18 cellular contexts compared by ENCODE assay signal in the genomic region with DNA sequence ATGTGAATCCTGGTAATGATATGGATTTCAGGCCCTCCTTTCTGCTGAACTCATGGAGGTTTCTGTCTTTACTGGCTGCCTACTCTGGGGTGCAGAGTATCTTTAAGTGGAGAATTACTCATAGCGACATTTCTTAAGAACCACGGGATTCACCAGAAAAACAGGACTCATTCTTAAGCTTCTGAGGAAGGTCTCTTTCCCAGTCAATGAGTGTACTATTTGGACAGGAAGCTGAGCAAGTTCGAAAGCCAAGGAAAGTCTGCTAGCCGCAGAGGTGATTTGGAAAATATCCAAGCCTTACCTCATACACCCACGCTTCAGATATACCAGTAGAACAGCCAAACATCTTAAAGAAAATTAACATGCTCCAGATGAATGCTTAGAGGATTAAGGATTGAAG.
DNase-seq lines count a peak whose midpoint lies in the region; ATAC-seq and TF ChIP-seq lines count a peak whose summit lies in the region.
"Had no signal": no experiment of that assay in that cellular context is flagged by ENCODE, and none has a peak within 500 bp of the region (broad histone marks: within the 10 kb centered on the region; RNA-seq: fewer than 3 reads in every experiment).

No MANE protein-coding gene starts in this region.

- ATAC-seq in GM21423 (IDR thresholded peaks at IDR 0.05; ENCODE audit: unreplicated experiment) = no peak
- ATAC-seq: gastroesophageal sphincter; stimulated activated effector memory CD8-positive, alpha-beta T cell treated with anti-CD3 and anti-CD28 coated beads, Interleukin-12 subunit alpha, Interleukin-12 subunit beta, amount 100 ng/mL, for 72 hours; T-cell had no signal

- H2AFZ ChIP-seq in neural progenitor cell (replicated peaks) (peak overlapping the region; percentile 30), osteoblast (ENCODE audit: low read length) (no peak overlapping the region)

- peaks cover 2% of the 10 kb centered on the region for H3K27me3 Mint-ChIP-seq in neural progenitor cell (ENCODE audit: insufficient read depth, low read depth)
- H3K27me3 Mint-ChIP-seq: T-cell had no signal

- no peaks in the 10 kb centered on the region for H4K20me1 ChIP-seq in neural progenitor cell (ENCODE audit: low read depth)
- no peaks in the 10 kb centered on the region for H4K20me1 ChIP-seq in osteoblast (ENCODE audit: insufficient read depth, low read length)

- no peaks in the 10 kb centered on the region for H3F3A ChIP-seq in neural progenitor cell (ENCODE audit: low read depth)

- H3K4me2 ChIP-seq in neural progenitor cell (no peak overlapping the region), osteoblast (ENCODE audit: insufficient read depth, low read length) (no peak overlapping the region)

- H3K27ac ChIP-seq in neural progenitor cell (no peak overlapping the region), osteoblast (ENCODE audit: low read depth, low read length) (no peak overlapping the region)
- H3K27ac ChIP-seq: gastroesophageal sphincter had no signal

- no peaks in the 10 kb centered on the region for H3K9me3 ChIP-seq in neural progenitor cell (ENCODE audit: low read depth)
- H3K9me3 ChIP-seq in osteoblast (ENCODE audit: low read depth, low read length) = no peaks in the 10 kb centered on the region
- H3K9me3 ChIP-seq: gastroesophageal sphincter had no signal

- H3K27me3 ChIP-seq in neural progenitor cell = no peaks in the 10 kb centered on the region
- no peaks in the 10 kb centered on the region for H3K27me3 ChIP-seq in osteoblast (ENCODE audit: insufficient read depth, low read length)
- H3K27me3 ChIP-seq: gastroesophageal sphincter had no signal

- H3K4me1 ChIP-seq in neural progenitor cell (peaks cover 5% of the 10 kb centered on the region), osteoblast (ENCODE audit: insufficient read depth, low read length) (no peaks in the 10 kb centered on the region)
- H3K4me1 ChIP-seq: gastroesophageal sphincter had no signal

- no peaks in the 10 kb centered on the region for H3K36me3 Mint-ChIP-seq in neural progenitor cell
- H3K36me3 Mint-ChIP-seq: stimulated activated effector memory CD8-positive, alpha-beta T cell treated with anti-CD3 and anti-CD28 coated beads, Interleukin-12 subunit alpha, Interleukin-12 subunit beta, amount 100 ng/mL, for 72 hours; T-cell had no signal

- H3K4me3 Mint-ChIP-seq in neural progenitor cell = no peak overlapping the region
- H3K4me3 Mint-ChIP-seq: stimulated activated effector memory CD8-positive, alpha-beta T cell treated with anti-CD3 and anti-CD28 coated beads, Interleukin-12 subunit alpha, Interleukin-12 subunit beta, amount 100 ng/mL, for 72 hours; T-cell had no signal

- H3K4me3 ChIP-seq in choroid plexus epithelial cell (ENCODE audit: low read depth, low read length) (no peak overlapping the region), neural progenitor cell (no peak overlapping the region), osteoblast (ENCODE audit: insufficient read depth, low read length) (no peak overlapping the region), foreskin fibroblast (ENCODE audit: low read depth in 1 of 2, low read length in 2 of 2) (no peak overlapping the region)
- H3K4me3 ChIP-seq: gastroesophageal sphincter had no signal

- H3K9me3 Mint-ChIP-seq in neural progenitor cell = no peaks in the 10 kb centered on the region

- no peak overlapping the region for H3K27ac Mint-ChIP-seq in neural progenitor cell
- H3K27ac Mint-ChIP-seq: stimulated activated effector memory CD8-positive, alpha-beta T cell treated with anti-CD3 and anti-CD28 coated beads, Interleukin-12 subunit alpha, Interleukin-12 subunit beta, amount 100 ng/mL, for 72 hours; T-cell had no signal

- no peak overlapping the region for H3K9ac ChIP-seq in neural progenitor cell

- H3K4me1 Mint-ChIP-seq in neural progenitor cell = peaks cover 9% of the 10 kb centered on the region
- H3K4me1 Mint-ChIP-seq: stimulated activated effector memory CD8-positive, alpha-beta T cell treated with anti-CD3 and anti-CD28 coated beads, Interleukin-12 subunit alpha, Interleukin-12 subunit beta, amount 100 ng/mL, for 72 hours; T-cell had no signal

- no peak for TF ChIP-seq CTCF in choroid plexus epithelial cell (conservative IDR thresholded peaks at IDR 0.05; ENCODE audit: low read depth, low read length)
- TF ChIP-seq CTCF in neural progenitor cell (IDR thresholded peaks at IDR 0.05) = no peak
- TF ChIP-seq CTCF in osteoblast (IDR thresholded peaks at IDR 0.05; ENCODE audit: extremely low read depth, low read depth, low read length) = no peak
- TF ChIP-seq CTCF in foreskin fibroblast (IDR thresholded peaks at IDR 0.05; ENCODE audit: low read depth, low read length) = no peak

- H3K79me2 ChIP-seq in neural progenitor cell (ENCODE audit: low read depth) (no peaks in the 10 kb centered on the region), osteoblast (ENCODE audit: insufficient read depth, low read length) (no peaks in the 10 kb centered on the region)

- DNase-seq in ELR (ENCODE audit: low read depth) = peak; percentile 0
- DNase-seq in choroid plexus epithelial cell (ENCODE audit: low read depth) = peak; percentile 97
- no peak for DNase-seq in neural progenitor cell (ENCODE audit: low spot score)
- no peak for DNase-seq in osteoblast (ENCODE audit: insufficient read length, low spot score, missing footprints)
- DNase-seq in DMS53 (lab: John Stamatoyannopoulos, UW) = no peak
- DNase-seq in foreskin fibroblast = no peak
- DNase-seq: activated CD4-positive, alpha-beta T cell treated with anti-CD3 and anti-CD28 coated beads for 4 hours; activated T-cell treated with anti-CD3 and anti-CD28 coated beads, Interleukin-2, amount 50 U/mL, for 1 hour; aorta; DND-41; islet precursor cell; NCI-H2029 treated with DMSO at 0.1 percent for 48 hours; stimulated activated CD4-positive, alpha-beta T cell treated with anti-CD3 and anti-CD28 coated beads, Interleukin-4, amount 100 ng/mL, for 24 hours; T-cell had no signal

- no peaks in the 10 kb centered on the region for H3K36me3 ChIP-seq in neural progenitor cell
- H3K36me3 ChIP-seq in osteoblast (ENCODE audit: insufficient read depth, low read length) = no peaks in the 10 kb centered on the region
- H3K36me3 ChIP-seq: gastroesophageal sphincter had no signal

TF ChIP-seq in PFSK-1, 5 proteins besides CTCF, POLR2A, EP300 and RAD21:
- TF ChIP-seq FOXP2 (optimal IDR thresholded peaks at IDR 0.05; ENCODE audit: borderline replicate concordance, extremely low read depth, extremely low read length, insufficient read depth) (no peak), POLR2AphosphoS5 (IDR thresholded peaks at IDR 0.05; ENCODE audit: low read depth, low read length) (peak; percentile 24; the same call in 1 of the 2 replicates)
TF ChIP-seq in PFSK-1: peak in this region for 1.

Comparison
In these comparisons a context has a peak if more than half of its experiments do, and no peak if none do; other contexts are left out.
1. DNase-seq: peak in ELR (single experiment) and choroid plexus epithelial cell (single experiment); none in neural progenitor cell (single experiment), osteoblast (single experiment), DMS53 (single experiment) and foreskin fibroblast (0 of 2).